ENCODE assay signal across 9 cellular contexts in genomic region chr9:306907-307306, GRCh38.
DNase-seq lines count a peak whose midpoint lies in the region; ATAC-seq, FAIRE-seq and TF ChIP-seq lines count a peak whose summit lies in the region.
"Had no signal": no experiment of that assay in that cellular context is flagged by ENCODE, and none has a peak within 500 bp of the region (broad histone marks: within the 10 kb centered on the region; RNA-seq: fewer than 3 reads in every experiment).

No MANE protein-coding gene starts in this region.

- H3K4me1 ChIP-seq in gastrocnemius medialis, result no peaks in the 10 kb centered on the region
- H3K4me1 ChIP-seq in gastroesophageal sphincter, result peaks cover 0 to 5% (median 0%) of the 10 kb centered on the region in 3 donors

- H3K27ac Mint-ChIP-seq in activated T-helper 1 cell treated with anti-CD3 and anti-CD28 coated beads, Interleukin-12 subunit alpha, Interleukin-12 subunit beta, Interleukin-2, Interleukin-4 antibody, amounts not matched to agents 30 ng/mL and 10 ng/mL and 1 ng/mL, durations not matched to agents 14 hours and 24 hours and 36 hours, result no peak overlapping the region
- peak overlapping the region in 5 of 6 donors; percentile 15 to 96 (median 59) for H3K27ac Mint-ChIP-seq in naive B cell

- peaks cover 40% of the 10 kb centered on the region for H3K36me3 Mint-ChIP-seq in activated T-helper 1 cell treated with anti-CD3 and anti-CD28 coated beads, Interleukin-12 subunit alpha, Interleukin-12 subunit beta, Interleukin-2, Interleukin-4 antibody, amounts not matched to agents 30 ng/mL and 10 ng/mL and 1 ng/mL, durations not matched to agents 14 hours and 24 hours and 36 hours (ENCODE audit: low read depth)
- H3K36me3 Mint-ChIP-seq in naive B cell, result peaks cover 6 to 17% of the 10 kb centered on the region in 2 donors

- ATAC-seq in naive B cell (ENCODE audit: low read depth in 2 of 2) (peak; percentile 55 to 58), gastrocnemius medialis (no peak), gastroesophageal sphincter (no peak)

- no peak for TF ChIP-seq EP300 in gastroesophageal sphincter (IDR thresholded peaks at IDR 0.05)

- H3K27me3 ChIP-seq in gastrocnemius medialis (no peaks in the 10 kb centered on the region), gastroesophageal sphincter (no peaks in the 10 kb centered on the region)

- H3K9me3 ChIP-seq in gastrocnemius medialis (no peaks in the 10 kb centered on the region), gastroesophageal sphincter (no peaks in the 10 kb centered on the region)

- TF ChIP-seq POLR2A in gastrocnemius medialis (IDR thresholded peaks at IDR 0.05), result no peak
- TF ChIP-seq POLR2A in gastroesophageal sphincter (IDR thresholded peaks at IDR 0.05), result no peak

- H3K4me1 Mint-ChIP-seq in activated T-helper 1 cell treated with anti-CD3 and anti-CD28 coated beads, Interleukin-12 subunit alpha, Interleukin-12 subunit beta, Interleukin-2, Interleukin-4 antibody, amounts not matched to agents 30 ng/mL and 10 ng/mL and 1 ng/mL, durations not matched to agents 14 hours and 24 hours and 36 hours (ENCODE audit: low read depth), result no peaks in the 10 kb centered on the region
- peaks cover 0 to 10% (median 0%) of the 10 kb centered on the region in 3 donors for H3K4me1 Mint-ChIP-seq in naive B cell

- H3K4me3 ChIP-seq in gastrocnemius medialis (no peak overlapping the region), gastroesophageal sphincter (no peak overlapping the region)

- H3K9me3 Mint-ChIP-seq in activated T-helper 1 cell treated with anti-CD3 and anti-CD28 coated beads, Interleukin-12 subunit alpha, Interleukin-12 subunit beta, Interleukin-2, Interleukin-4 antibody, amounts not matched to agents 30 ng/mL and 10 ng/mL and 1 ng/mL, durations not matched to agents 14 hours and 24 hours and 36 hours, result no peaks in the 10 kb centered on the region
- H3K9me3 Mint-ChIP-seq in naive B cell, result no peaks in the 10 kb centered on the region

- TF ChIP-seq CTCF in D721Med (IDR thresholded peaks at IDR 0.05; ENCODE audit: insufficient read depth, missing control alignments) (peak; percentile 20), gastrocnemius medialis (IDR thresholded peaks at IDR 0.05 in 4 of 5, conservative IDR thresholded peaks at IDR 0.05 in 1 of 5) (no peak), gastroesophageal sphincter (IDR thresholded peaks at IDR 0.05) (peak in 2 of 4 experiments; percentile 23 to 45)

- H3K27ac ChIP-seq in gastrocnemius medialis (no peak overlapping the region), gastroesophageal sphincter (peak overlapping the region in 2 of 4 donors; percentile 27 to 51)

- intact Hi-C loops in activated T-helper 1 cell treated with anti-CD3 and anti-CD28 coated beads, Interleukin-12 subunit alpha, Interleukin-12 subunit beta, Interleukin-2, Interleukin-4 antibody, amounts not matched to agents 30 ng/mL and 10 ng/mL and 1 ng/mL, durations not matched to agents 14 hours and 24 hours and 36 hours (cut with micrococcal nuclease), result loop anchor here (5.0 kb wide), 1 partner anchor 35 kb away; no protein-coding TSS in a partner anchor
- intact Hi-C loops in gastrocnemius medialis (cut with DNase I; ENCODE audit: low total_unique reads), result no loop called here

- H3K36me3 ChIP-seq in gastrocnemius medialis (no peaks in the 10 kb centered on the region), gastroesophageal sphincter (peaks cover 0 to 5% of the 10 kb centered on the region in 2 donors)

- H3K27me3 Mint-ChIP-seq in activated T-helper 1 cell treated with anti-CD3 and anti-CD28 coated beads, Interleukin-12 subunit alpha, Interleukin-12 subunit beta, Interleukin-2, Interleukin-4 antibody, amounts not matched to agents 30 ng/mL and 10 ng/mL and 1 ng/mL, durations not matched to agents 14 hours and 24 hours and 36 hours (ENCODE audit: insufficient read depth), result no peaks in the 10 kb centered on the region
- H3K27me3 Mint-ChIP-seq in naive B cell, result no peaks in the 10 kb centered on the region

- H3K4me3 Mint-ChIP-seq in activated T-helper 1 cell treated with anti-CD3 and anti-CD28 coated beads, Interleukin-12 subunit alpha, Interleukin-12 subunit beta, Interleukin-2, Interleukin-4 antibody, amounts not matched to agents 30 ng/mL and 10 ng/mL and 1 ng/mL, durations not matched to agents 14 hours and 24 hours and 36 hours, result no peak overlapping the region
- H3K4me3 Mint-ChIP-seq in naive B cell, result peak overlapping the region in 1 of 8 donors; percentile 16

- DNase-seq in D721Med (ENCODE audit: insufficient read length, low spot score), result no peak
- peak; percentile 41 for DNase-seq in NOMO-1 treated with DMSO at 0.1 percent for 48 hours (lab: John Stamatoyannopoulos, UW; ENCODE audit: unreplicated experiment)
- peak; percentile 20 for DNase-seq in activated T-helper 1 cell treated with anti-CD3 and anti-CD28 coated beads, Interleukin-12 subunit alpha, Interleukin-12 subunit beta, Interleukin-2, Interleukin-4 antibody, amounts not matched to agents 30 ng/mL and 10 ng/mL and 1 ng/mL, durations not matched to agents 14 hours and 24 hours and 36 hours (ENCODE audit: low spot score)
- DNase-seq in naive B cell, result peak; percentile 33
- DNase-seq in HTR-8/SVneo (ENCODE audit: insufficient read length, low spot score), result no peak
- no peak for DNase-seq in gastrocnemius medialis
- DNase-seq in nucleus accumbens (lab: John Stamatoyannopoulos, UW), result no peak
- DNase-seq: NCI-H774 had no signal

- WGBS in gastroesophageal sphincter (ENCODE audit: low coverage in 1 of 2), 2 donors, result 70 to 74% methylated on average over 4 to 7 of the region's 7 CpGs

- FAIRE-seq in D721Med (lab: Jason Lieb, UNC), result no peak
- FAIRE-seq in HTR-8/SVneo (lab: Jason Lieb, UNC), result no peak

- in situ Hi-C loops in gastrocnemius medialis (cut with MboI; ENCODE audit: low sequenced_read_pairs in 4 of 4), result no loop called here

Comparison
In these comparisons a context has a peak if more than half of its experiments do, and no peak if none do; other contexts are left out.
1. DNase-seq: peak in NOMO-1 treated with DMSO at 0.1 percent for 48 hours (single experiment), activated T-helper 1 cell treated with anti-CD3 and anti-CD28 coated beads, Interleukin-12 subunit alpha, Interleukin-12 subunit beta, Interleukin-2, Interleukin-4 antibody, amounts not matched to agents 30 ng/mL and 10 ng/mL and 1 ng/mL, durations not matched to agents 14 hours and 24 hours and 36 hours (single experiment) and naive B cell (single experiment); none in D721Med (single experiment), HTR-8/SVneo (single experiment), gastrocnemius medialis (0 of 2) and nucleus accumbens (0 of 56).
2. ATAC-seq: peak in naive B cell (2 of 2); none in gastrocnemius medialis (0 of 2) and gastroesophageal sphincter (single experiment).